Comparison of ENCODE assay signal across 11 cellular contexts in the genomic region with DNA sequence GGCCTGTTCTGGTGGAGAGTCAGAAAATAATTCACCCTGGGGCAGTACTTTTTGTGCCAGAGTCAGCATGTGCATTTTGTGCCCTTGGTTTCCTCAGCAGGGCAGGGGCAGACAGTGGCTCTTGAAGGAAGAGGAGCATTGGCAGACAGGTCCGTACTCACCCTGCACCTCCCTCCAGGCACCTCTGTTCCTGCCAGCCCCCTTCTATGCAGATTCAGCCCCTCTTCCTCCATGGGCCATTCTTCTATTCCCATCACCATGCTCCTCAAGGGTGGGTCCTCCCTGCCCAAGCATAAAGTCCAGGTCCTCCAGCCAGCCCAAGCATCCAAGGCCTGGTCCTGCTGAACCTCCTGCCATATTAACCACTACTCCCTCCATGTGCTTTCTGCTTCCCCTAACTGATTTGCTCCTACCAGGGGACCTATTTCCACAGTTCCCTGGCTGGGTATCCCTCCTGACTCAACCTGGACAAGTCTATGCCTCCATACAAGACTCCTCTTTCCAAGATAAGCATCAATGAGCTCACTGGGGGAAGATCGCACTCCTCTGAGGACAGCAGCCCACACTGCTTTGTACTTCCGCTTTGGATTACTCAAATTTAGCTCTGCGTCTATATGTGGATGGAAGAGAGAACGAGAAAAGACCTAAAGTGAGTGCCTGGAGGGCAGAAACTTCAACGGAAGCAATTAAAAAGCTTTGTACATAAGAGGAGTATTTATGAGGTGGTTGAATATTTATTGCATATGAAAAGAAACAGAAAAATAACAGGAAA. TPM values are rescaled to one million over a fixed set of nuclear protein-coding genes. Genes with fewer than 3 reads are reported as not detected.
DNase-seq lines count a peak whose midpoint lies in the region; ATAC-seq and TF ChIP-seq lines count a peak whose summit lies in the region.
"Had no signal": no experiment of that assay in that cellular context is flagged by ENCODE, and none has a peak within 500 bp of the region (broad histone marks: within the 10 kb centered on the region; RNA-seq: fewer than 3 reads in every experiment).

No MANE protein-coding gene starts in this region.

- CTCF ChIA-PET in activated CD4-positive, alpha-beta T cell treated with anti-CD3 and anti-CD28 coated beads for 36 hours (lab: Charles Lee) = interaction anchor here (0.6 to 3.7 kb wide), 7 partner anchors 11 to 445 kb away, joined by 3 to 17 read pairs (median 3); no protein-coding TSS in a partner anchor

- peak overlapping the region; percentile 91 for H3K27ac Mint-ChIP-seq in activated CD4-positive, alpha-beta T cell treated with anti-CD3 and anti-CD28 coated beads for 36 hours

- H3K9me3 Mint-ChIP-seq in activated CD4-positive, alpha-beta T cell treated with anti-CD3 and anti-CD28 coated beads for 36 hours (ENCODE audit: low read depth) = no peaks in the 10 kb centered on the region

- H3K27me3 ChIP-seq in spleen (replicated peaks in 1 of 7) = peaks cover 0 to 25% (median 0%) of the 10 kb centered on the region in 7 donors
- H3K27me3 ChIP-seq: ascending aorta, Peyer's patch had no signal

- DNase-seq in activated CD4-positive, alpha-beta T cell treated with anti-CD3 and anti-CD28 coated beads for 36 hours = no peak
- no peak for DNase-seq in activated CD4-positive, alpha-beta T cell treated with anti-CD3 and anti-CD28 coated beads, Interleukin-2, amount 50 U/mL, for 1 hour
- DNase-seq in SK-N-MC (ENCODE audit: low read depth, low spot score) (peak; percentile 93), spleen (peak; percentile 58), NCI-H2081 (lab: John Stamatoyannopoulos, UW) (no peak), GM13977 (ENCODE audit: low spot score) (no peak), omental fat pad (ENCODE audit: low spot score) (no peak)

- H3K27me3 Mint-ChIP-seq in activated CD4-positive, alpha-beta T cell treated with anti-CD3 and anti-CD28 coated beads for 36 hours = peaks cover 30% of the 10 kb centered on the region

- H3K36me3 ChIP-seq in SK-N-MC (ENCODE audit: insufficient read depth, low read length) (no peaks in the 10 kb centered on the region), spleen (no peaks in the 10 kb centered on the region)
- H3K36me3 ChIP-seq: ascending aorta, Peyer's patch had no signal

- H3K27ac ChIP-seq in SK-N-MC (no peak overlapping the region), spleen (peak overlapping the region in 2 of 8 donors; percentile 34 to 45)
- H3K27ac ChIP-seq: ascending aorta, Peyer's patch had no signal

- no peak overlapping the region for H3K9ac ChIP-seq in SK-N-MC (ENCODE audit: insufficient read length)

- no peak for TF ChIP-seq POLR2A in spleen (IDR thresholded peaks at IDR 0.05)

- H3K4me1 Mint-ChIP-seq in activated CD4-positive, alpha-beta T cell treated with anti-CD3 and anti-CD28 coated beads for 36 hours = peaks cover 41% of the 10 kb centered on the region

- H3K4me3 ChIP-seq in SK-N-MC (no peak overlapping the region), spleen (no peak overlapping the region)
- H3K4me3 ChIP-seq: ascending aorta, Peyer's patch, skin epidermis had no signal

- in situ Hi-C loops in GM13977 (cut with MboI; ENCODE audit: low pct_unique_long_range_greater_than_20kb, low sequenced_read_pairs, unreplicated experiment) = no loop called here

- H3K9me3 ChIP-seq in SK-N-MC (ENCODE audit: low read depth, low read length) = no peaks in the 10 kb centered on the region
- no peaks in the 10 kb centered on the region for H3K9me3 ChIP-seq in spleen
- H3K9me3 ChIP-seq: ascending aorta, Peyer's patch had no signal

- no peak overlapping the region for H3K4me3 Mint-ChIP-seq in activated CD4-positive, alpha-beta T cell treated with anti-CD3 and anti-CD28 coated beads for 36 hours

- peaks cover 0 to 28% (median 5%) of the 10 kb centered on the region in 6 donors for H3K4me1 ChIP-seq in spleen
- H3K4me1 ChIP-seq: ascending aorta had no signal

- ATAC-seq in activated CD4-positive, alpha-beta T cell treated with anti-CD3 and anti-CD28 coated beads for 36 hours = peak; percentile 42
- ATAC-seq in HG03025 (IDR thresholded peaks at IDR 0.05; ENCODE audit: low FRiP score, unreplicated experiment) (peak; percentile 23), omental fat pad (ENCODE audit: low FRiP score) (no peak)

- TF ChIP-seq CTCF in spleen (IDR thresholded peaks at IDR 0.05 in 8 of 11, conservative IDR thresholded peaks at IDR 0.05 in 3 of 11) (no peak), GM13977 (IDR thresholded peaks at IDR 0.05; ENCODE audit: extremely low read depth, insufficient read depth, missing control alignments) (no peak), omental fat pad (IDR thresholded peaks at IDR 0.05) (no peak)

- WGBS in spleen, 5 donors = 75 to 91% (median 79%) methylated on average over 6 of the region's 6 CpGs

- POLR2A ChIA-PET in activated CD4-positive, alpha-beta T cell treated with anti-CD3 and anti-CD28 coated beads for 36 hours (lab: Charles Lee) = interaction anchor here (0.6 kb wide), 2 partner anchors 79 to 84 kb away, joined by 3 read pairs; no protein-coding TSS in a partner anchor

- H3K36me3 Mint-ChIP-seq in activated CD4-positive, alpha-beta T cell treated with anti-CD3 and anti-CD28 coated beads for 36 hours (ENCODE audit: low read depth) = no peaks in the 10 kb centered on the region

- intact Hi-C loops in activated CD4-positive, alpha-beta T cell treated with anti-CD3 and anti-CD28 coated beads for 36 hours (cut with DNase I, micrococcal nuclease) = loop anchor here (1.0 to 10.0 kb wide), 12 partner anchors 42 to 848 kb away; a partner anchor contains a TSS
- intact Hi-C loops in spleen (cut with DNase I; ENCODE audit: low total_unique reads) = no loop called here

RNA-seq across cellular contexts. Expression of a gene that starts 9.3 kb away (rescaled TPM):
- total RNA-seq in activated CD4-positive, alpha-beta T cell treated with anti-CD3 and anti-CD28 coated beads for 36 hours = 1 to 10 TPM; 3.1 to 3.3 TPM
- 10 to 100 TPM in 1 of 7 donors, 1 to 10 TPM in 6; 3.1 to 18.4 (median 4.6) TPM for total RNA-seq in spleen
- polyA plus RNA-seq in spleen = 1 to 10 TPM in 2 of 3 donors, under 1 TPM in 1; 0.76 to 1.3 (median 1.3) TPM
- total RNA-seq in omental fat pad = 1 to 10 TPM in 2 of 4 donors, under 1 TPM in 1, not detected in 1; 0.75 to 1.4 (median 1.0) TPM

RNA-seq across cellular contexts. Expression of a gene that starts 39.7 kb away (rescaled TPM):
- 10 to 100 TPM; 10.8 to 11.6 TPM for total RNA-seq in activated CD4-positive, alpha-beta T cell treated with anti-CD3 and anti-CD28 coated beads for 36 hours
- total RNA-seq in spleen (not detected), omental fat pad (not detected)
- not detected for polyA plus RNA-seq in spleen
- total RNA-seq: ascending aorta, Peyer's patch had no signal

RNA-seq across cellular contexts. Expression of a gene that starts 52.8 kb away (rescaled TPM):
- total RNA-seq in activated CD4-positive, alpha-beta T cell treated with anti-CD3 and anti-CD28 coated beads for 36 hours = 10 to 100 TPM; 52.6 to 59.5 TPM
- total RNA-seq in spleen (not detected), omental fat pad (not detected)
- polyA plus RNA-seq in spleen = not detected
- total RNA-seq: ascending aorta, Peyer's patch had no signal

Comparison
In these comparisons a context has a peak if more than half of its experiments do, and no peak if none do; other contexts are left out.
1. DNase-seq: peak in SK-N-MC (single experiment) and spleen (single experiment); none in activated CD4-positive, alpha-beta T cell treated with anti-CD3 and anti-CD28 coated beads for 36 hours (single experiment), activated CD4-positive, alpha-beta T cell treated with anti-CD3 and anti-CD28 coated beads, Interleukin-2, amount 50 U/mL, for 1 hour (single experiment), NCI-H2081 (0 of 2), GM13977 (single experiment) and omental fat pad (single experiment).
2. RNA of a gene that starts 39.7 kb away (total RNA-seq): 10.8 to 11.6 TPM in activated CD4-positive, alpha-beta T cell treated with anti-CD3 and anti-CD28 coated beads for 36 hours; not detected in spleen and not detected in omental fat pad; every median in the first group is over 10 times any median in the second.
3. RNA of a gene that starts 52.8 kb away (total RNA-seq): 52.6 to 59.5 TPM in activated CD4-positive, alpha-beta T cell treated with anti-CD3 and anti-CD28 coated beads for 36 hours; not detected in spleen and not detected in omental fat pad; every median in the first group is over 10 times any median in the second.